In the genomic region with DNA sequence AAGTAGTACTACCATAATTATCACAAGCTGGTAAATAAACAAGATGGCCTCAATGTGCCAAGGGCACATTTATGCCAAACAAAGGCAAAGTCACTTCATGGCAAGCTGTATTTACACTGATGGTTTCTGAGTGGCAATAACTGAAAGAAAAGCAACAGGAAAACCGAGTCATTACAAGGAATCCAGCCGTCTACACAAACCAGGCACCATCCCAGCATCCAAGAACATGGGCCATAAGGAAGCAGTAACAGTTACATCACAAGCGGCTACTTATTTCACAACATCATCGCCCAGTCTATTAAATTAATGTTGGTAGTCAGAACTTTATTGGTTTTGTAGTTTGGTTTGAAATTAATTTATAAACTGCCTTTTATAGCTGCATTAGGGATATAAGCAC, we compare ENCODE assay signal across 10 cellular contexts.
DNase-seq lines count a peak whose midpoint lies in the region.
"Had no signal": no experiment of that assay in that cellular context is flagged by ENCODE, and none has a peak within 500 bp of the region (broad histone marks: within the 10 kb centered on the region; RNA-seq: fewer than 3 reads in every experiment).

No MANE protein-coding gene starts in this region.

- no peak overlapping the region for H3K4me2 ChIP-seq in mesenchymal stem cell (ENCODE audit: low read length, poor library complexity, severe bottlenecking)

- peaks cover 40% of the 10 kb centered on the region for H3K4me1 Mint-ChIP-seq in activated CD4-positive, alpha-beta memory T cell treated with anti-CD3 and anti-CD28 coated beads for 36 hours (ENCODE audit: low read depth)

- H2AK5ac ChIP-seq in mesenchymal stem cell (ENCODE audit: low read length, severe bottlenecking) = no peak overlapping the region

- peak; percentile 60 for DNase-seq in COR-L47 (lab: John Stamatoyannopoulos, UW)
- DNase-seq in NCI-H1092 (lab: John Stamatoyannopoulos, UW) = peak; percentile 84
- no peak for DNase-seq in activated CD4-positive, alpha-beta memory T cell treated with anti-CD3 and anti-CD28 coated beads for 36 hours
- DNase-seq in mesenchymal stem cell = peak; percentile 51
- DNase-seq in cerebellar nuclear complex (lab: John Stamatoyannopoulos, UW) = no peak
- no peak for DNase-seq in NCI-H226
- no peak for DNase-seq in Ammon's horn (ENCODE audit: low spot score)
- DNase-seq: effector CD8-positive, alpha-beta T cell; NCI-H2171 treated with DMSO at 0.1 percent for 48 hours; substantia nigra had no signal

- no peaks in the 10 kb centered on the region for H3K27me3 ChIP-seq in mesenchymal stem cell (ENCODE audit: control insufficient read depth in 1 of 2, insufficient read depth in 1 of 2, low read length in 2 of 2)

- H2BK120ac ChIP-seq in mesenchymal stem cell (ENCODE audit: low read depth, low read length) = no peak overlapping the region

- H3K27me3 Mint-ChIP-seq in activated CD4-positive, alpha-beta memory T cell treated with anti-CD3 and anti-CD28 coated beads for 36 hours = no peaks in the 10 kb centered on the region

- no peaks in the 10 kb centered on the region for H3K9me3 Mint-ChIP-seq in activated CD4-positive, alpha-beta memory T cell treated with anti-CD3 and anti-CD28 coated beads for 36 hours

- peaks cover 8% of the 10 kb centered on the region for H3K4me1 ChIP-seq in mesenchymal stem cell (ENCODE audit: control insufficient read depth, insufficient read depth, low read depth, low read length)

- H3K27ac ChIP-seq in mesenchymal stem cell (ENCODE audit: low read length, poor library complexity, severe bottlenecking) = no peak overlapping the region

- H3K23ac ChIP-seq in mesenchymal stem cell (ENCODE audit: low read length in 2 of 2) = no peak overlapping the region

- peaks cover 24% of the 10 kb centered on the region for H3K79me1 ChIP-seq in mesenchymal stem cell (replicated peaks; ENCODE audit: low read length, poor library complexity, severe bottlenecking)

- H3K4me3 Mint-ChIP-seq in activated CD4-positive, alpha-beta memory T cell treated with anti-CD3 and anti-CD28 coated beads for 36 hours = no peak overlapping the region

- H2BK12ac ChIP-seq in mesenchymal stem cell (ENCODE audit: low read length in 2 of 2) = no peak overlapping the region

- H4K8ac ChIP-seq in mesenchymal stem cell (ENCODE audit: low read length) = no peak overlapping the region

- H3K4me3 ChIP-seq in mesenchymal stem cell (ENCODE audit: insufficient read depth in 1 of 2, low read depth in 1 of 2, low read length in 2 of 2) = no peak overlapping the region

- H3K14ac ChIP-seq in mesenchymal stem cell (ENCODE audit: low read length in 2 of 2) = no peak overlapping the region

- no peak overlapping the region for H3K9ac ChIP-seq in mesenchymal stem cell (ENCODE audit: low read length)

- H2BK5ac ChIP-seq in mesenchymal stem cell (ENCODE audit: low read depth, low read length, poor library complexity, severe bottlenecking) = no peak overlapping the region

- H3K27ac Mint-ChIP-seq in activated CD4-positive, alpha-beta memory T cell treated with anti-CD3 and anti-CD28 coated beads for 36 hours = peak overlapping the region; percentile 97

- H3K36me3 ChIP-seq in mesenchymal stem cell (ENCODE audit: control insufficient read depth in 1 of 2, insufficient read depth in 2 of 2, low read depth in 1 of 2, low read length in 2 of 2) = no peaks in the 10 kb centered on the region

- CTCF ChIA-PET in activated CD4-positive, alpha-beta memory T cell treated with anti-CD3 and anti-CD28 coated beads for 36 hours (lab: Charles Lee) = interaction anchor here (0.6 to 1.9 kb wide), 11 partner anchors 32 to 205 kb away, joined by 3 to 18 read pairs (median 4); no protein-coding TSS in a partner anchor

- WGBS in mesenchymal stem cell = 67% methylated on average over 2 of the region's 4 CpGs

- H4K91ac ChIP-seq in mesenchymal stem cell (ENCODE audit: low read length) = no peak overlapping the region

- no peak overlapping the region for H2BK15ac ChIP-seq in mesenchymal stem cell (ENCODE audit: low read depth, poor library complexity, severe bottlenecking)

- intact Hi-C loops in activated CD4-positive, alpha-beta memory T cell treated with anti-CD3 and anti-CD28 coated beads for 36 hours (cut with micrococcal nuclease) = loop anchor here (2.0 to 10.0 kb wide), 3 partner anchors 68 to 274 kb away; partner anchors contain the start of gene ENO1

- H2AFZ ChIP-seq in mesenchymal stem cell (ENCODE audit: low read depth, low read length) = no peak overlapping the region

- POLR2A ChIA-PET in activated CD4-positive, alpha-beta memory T cell treated with anti-CD3 and anti-CD28 coated beads for 36 hours (lab: Charles Lee) = interaction anchor here (0.9 to 1.0 kb wide), 2 partner anchors 15 to 181 kb away, joined by 3 to 5 read pairs; no protein-coding TSS in a partner anchor

- peaks cover 4% of the 10 kb centered on the region for H3K36me3 Mint-ChIP-seq in activated CD4-positive, alpha-beta memory T cell treated with anti-CD3 and anti-CD28 coated beads for 36 hours

- H3K18ac ChIP-seq in mesenchymal stem cell (ENCODE audit: low read depth in 1 of 2, low read length in 2 of 2) = no peak overlapping the region

- no peak overlapping the region for H3K4ac ChIP-seq in mesenchymal stem cell (ENCODE audit: low read depth in 1 of 2, low read length in 2 of 2)

- no peaks in the 10 kb centered on the region for H3K9me3 ChIP-seq in mesenchymal stem cell (ENCODE audit: control insufficient read depth, low read length)

Comparison
In these comparisons a context has a peak if more than half of its experiments do, and no peak if none do; other contexts are left out.
1. DNase-seq: peak in COR-L47 (single experiment), NCI-H1092 (single experiment) and mesenchymal stem cell (single experiment); none in activated CD4-positive, alpha-beta memory T cell treated with anti-CD3 and anti-CD28 coated beads for 36 hours (single experiment), cerebellar nuclear complex (0 of 2), NCI-H226 (single experiment) and Ammon's horn (single experiment).